Comparison of ENCODE assay signal across 16 cellular contexts in genomic region chr2:132392211-132392610, GRCh38. TPM values are rescaled to one million over a fixed set of nuclear protein-coding genes. Genes with fewer than 3 reads are reported as not detected.
"Had no signal": no experiment of that assay in that cellular context is flagged by ENCODE, and none has a peak within 500 bp of the region (broad histone marks: within the 10 kb centered on the region; RNA-seq: fewer than 3 reads in every experiment).

No MANE protein-coding gene starts in this region.

- H3K36me3 Mint-ChIP-seq: activated naive CD4-positive, alpha-beta T cell treated with anti-CD3 and anti-CD28 coated beads, Interleukin-2, amount 50 U/mL, for 24 hours; memory B cell had no signal

- H3K4me1 Mint-ChIP-seq: activated naive CD4-positive, alpha-beta T cell treated with anti-CD3 and anti-CD28 coated beads, Interleukin-2, amount 50 U/mL, for 24 hours; memory B cell; stimulated activated naive CD8-positive, alpha-beta T cell treated with anti-CD3 and anti-CD28 coated beads, Interleukin-15, amount 100 ng/mL, for 72 hours had no signal

- H3K27me3 ChIP-seq: body of pancreas, left lung, testis had no signal

- H3K4me3 Mint-ChIP-seq: activated naive CD4-positive, alpha-beta T cell treated with anti-CD3 and anti-CD28 coated beads, Interleukin-2, amount 50 U/mL, for 24 hours; memory B cell; nephron; stimulated activated naive CD8-positive, alpha-beta T cell treated with anti-CD3 and anti-CD28 coated beads, Interleukin-15, amount 100 ng/mL, for 72 hours had no signal

- H3K36me3 ChIP-seq: left lung had no signal

- H3K4me1 ChIP-seq: body of pancreas, left lung, testis had no signal

- H3K27ac ChIP-seq: body of pancreas, left lung, skin epidermis, testis had no signal

- ATAC-seq: activated CD4-positive, CD25-positive, alpha-beta regulatory T cell treated with anti-CD3 and anti-CD28 coated beads, Interleukin-2, amount 50 U/mL, for 24 hours; body of pancreas; esophagus mucosa; left lung; stimulated activated naive CD8-positive, alpha-beta T cell treated with anti-CD3 and anti-CD28 coated beads, Interleukin-15, amount 100 ng/mL, for 72 hours had no signal

- H3K4me3 ChIP-seq: body of pancreas, left lung, skin epidermis, testis had no signal

- H3K27me3 Mint-ChIP-seq: activated naive CD4-positive, alpha-beta T cell treated with anti-CD3 and anti-CD28 coated beads, Interleukin-2, amount 50 U/mL, for 24 hours; stimulated activated naive CD8-positive, alpha-beta T cell treated with anti-CD3 and anti-CD28 coated beads, Interleukin-15, amount 100 ng/mL, for 72 hours had no signal

- H3K9me3 ChIP-seq: body of pancreas, testis had no signal

- H3K27ac Mint-ChIP-seq: activated naive CD4-positive, alpha-beta T cell treated with anti-CD3 and anti-CD28 coated beads, Interleukin-2, amount 50 U/mL, for 24 hours; memory B cell; stimulated activated naive CD8-positive, alpha-beta T cell treated with anti-CD3 and anti-CD28 coated beads, Interleukin-15, amount 100 ng/mL, for 72 hours had no signal

- DNase-seq: activated effector memory CD4-positive, alpha-beta T cell treated with Interleukin-2 at 50 U/mL for 16 hours; amniotic stem cell; body of pancreas; hippocampal formation; left lung; stimulated activated CD4-positive, alpha-beta T cell treated with anti-CD3 and anti-CD28 coated beads, Interleukin-4, amount 100 ng/mL, for 4 hours; stimulated activated naive CD8-positive, alpha-beta T cell treated with anti-CD3 and anti-CD28 coated beads, Interleukin-15, amount 100 ng/mL, for 72 hours; T-helper 2 cell; testis had no signal

RNA-seq across cellular contexts. Expression of gene GPR39, which starts 24.4 kb away (rescaled TPM):
- total RNA-seq: dermis microvascular lymphatic vessel endothelial cell had no signal
